ENCODE assay signal across 8 cellular contexts in the genomic region with DNA sequence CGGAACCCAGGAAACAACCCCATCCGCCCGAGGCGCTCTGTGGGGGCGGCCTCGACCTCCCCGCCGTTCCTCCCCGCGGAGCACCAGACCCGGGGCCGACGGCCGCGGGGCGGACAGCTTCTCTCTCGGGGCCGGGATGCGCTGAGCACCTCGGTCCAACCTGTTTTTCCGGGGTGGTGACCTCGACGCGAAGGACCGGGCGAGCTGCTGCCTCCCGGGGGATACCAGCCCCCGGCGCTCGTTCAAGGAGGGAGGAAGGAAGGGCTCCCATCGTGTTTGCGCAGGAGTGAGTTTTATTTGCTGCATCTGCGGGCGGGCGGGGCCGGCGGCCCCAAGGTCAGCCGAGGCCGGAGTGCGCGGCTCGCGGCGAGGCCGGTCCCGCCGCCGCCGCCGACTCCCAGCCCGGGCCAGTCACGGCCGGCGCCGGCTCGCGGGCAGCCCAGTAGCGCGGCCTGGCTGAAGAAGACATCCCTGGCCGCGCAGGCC. TPM values are rescaled to one million over a fixed set of nuclear protein-coding genes. Genes with fewer than 3 reads are reported as not detected.
DNase-seq lines count a peak whose midpoint lies in the region; ATAC-seq, FAIRE-seq and TF ChIP-seq lines count a peak whose summit lies in the region.

No MANE protein-coding gene starts in this region.

- intact Hi-C loops in Calu3 (cut with micrococcal nuclease; ENCODE audit: unreplicated experiment) (loop anchor here (2.0 kb wide), 1 partner anchor 46 kb away; no protein-coding TSS in a partner anchor), endothelial cell of umbilical vein (cut with micrococcal nuclease) (loop anchor here (1.0 to 10.0 kb wide), 4 partner anchors 64 to 1392 kb away; a partner anchor contains a TSS), testis (cut with DNase I; ENCODE audit: low total_unique reads) (no loop called here)
- intact Hi-C loops in activated CD8-positive, alpha-beta T cell treated with anti-CD3 and anti-CD28 coated beads for 36 hours (cut with micrococcal nuclease) = no loop called here

- H3K27me3 Mint-ChIP-seq in Calu3 (ENCODE audit: unreplicated experiment) = no peaks in the 10 kb centered on the region
- no peaks in the 10 kb centered on the region for H3K27me3 Mint-ChIP-seq in activated CD8-positive, alpha-beta T cell treated with anti-CD3 and anti-CD28 coated beads for 36 hours

- H3K9ac ChIP-seq in HUES6 (ENCODE audit: low read length) (peak overlapping the region; percentile 93), endothelial cell of umbilical vein (replicated peaks; ENCODE audit: extremely low read depth, insufficient read depth, low read length) (peak overlapping the region; percentile 90)

- CTCF ChIA-PET in Calu3 (lab: Charles Lee) = interaction anchor here (0.5 to 1.5 kb wide), 5 partner anchors 11 to 102 kb away, joined by 3 to 5 read pairs (median 4); no protein-coding TSS in a partner anchor
- CTCF ChIA-PET in activated CD8-positive, alpha-beta T cell treated with anti-CD3 and anti-CD28 coated beads for 36 hours (lab: Charles Lee) = interaction anchor here (0.7 to 2.8 kb wide), 4 partner anchors 10 to 65 kb away, joined by 3 to 13 read pairs (median 7); no protein-coding TSS in a partner anchor
- CTCF ChIA-PET in endothelial cell of umbilical vein (lab: Charles Lee) = interaction anchor here (1.0 to 5.3 kb wide), 7 partner anchors 25 to 1650 kb away, joined by 3 to 31 read pairs (median 7); a partner anchor contains a TSS

- dilution Hi-C loops in endothelial cell of umbilical vein (cut with MboI; ENCODE audit: extremely low pct_ligation_motif_present, low sequenced_read_pairs) = no loop called here

- peak overlapping the region; percentile 93 for H3K27ac Mint-ChIP-seq in Calu3 (ENCODE audit: unreplicated experiment)
- H3K27ac Mint-ChIP-seq in activated CD8-positive, alpha-beta T cell treated with anti-CD3 and anti-CD28 coated beads for 36 hours = peak overlapping the region; percentile 99

- H3K36me3 ChIP-seq in HUES6 (ENCODE audit: control insufficient read depth, insufficient read depth, low read length) (peaks cover 35% of the 10 kb centered on the region), endothelial cell of umbilical vein (ENCODE audit: control insufficient read depth in 2 of 2, extremely low read depth in 1 of 2, insufficient read depth in 2 of 2, low read length in 2 of 2) (peaks cover 0 to 10% of the 10 kb centered on the region in 2 experiments), muscle layer of duodenum (ENCODE audit: control insufficient read depth in 1 of 2, insufficient read depth in 2 of 2, low read length in 2 of 2) (peaks cover 12 to 23% of the 10 kb centered on the region in 2 donors), testis (ENCODE audit: low read depth, missing control alignments) (no peaks in the 10 kb centered on the region)

- H3K27ac ChIP-seq in HUES6 (ENCODE audit: low read depth, low read length) (peak overlapping the region; percentile 96), endothelial cell of umbilical vein (ENCODE audit: insufficient read depth, low read depth, low read length) (peak overlapping the region; percentile 18), muscle layer of duodenum (ENCODE audit: low read length) (peak overlapping the region; percentile 96), testis (peak overlapping the region; percentile 93 to 98)

- H3K36me3 Mint-ChIP-seq in Calu3 (ENCODE audit: insufficient read depth, unreplicated experiment) = peaks cover 53% of the 10 kb centered on the region
- H3K36me3 Mint-ChIP-seq in activated CD8-positive, alpha-beta T cell treated with anti-CD3 and anti-CD28 coated beads for 36 hours (ENCODE audit: low read depth) = peaks cover 42% of the 10 kb centered on the region

- TF ChIP-seq CTCF in Calu3 (IDR thresholded peaks at IDR 0.05; ENCODE audit: unreplicated experiment) (no peak), endothelial cell of umbilical vein (IDR thresholded peaks at IDR 0.05; ENCODE audit: extremely low read depth in 1 of 2, insufficient read depth in 1 of 2, low read depth in 1 of 2, low read length in 2 of 2) (no peak), testis (IDR thresholded peaks at IDR 0.05) (no peak)
- no peak for TF ChIP-seq CTCF in activated CD8-positive, alpha-beta T cell treated with anti-CD3 and anti-CD28 coated beads for 36 hours (IDR thresholded peaks at IDR 0.05)

- H3K4me3 ChIP-seq in HUES6 (ENCODE audit: low read depth, low read length) = peak overlapping the region; percentile 76
- peak overlapping the region; percentile 76 to 94 (median 89) for H3K4me3 ChIP-seq in endothelial cell of umbilical vein (replicated peaks in 1 of 3; ENCODE audit: insufficient read depth in 1 of 3, low read depth in 1 of 3, low read length in 3 of 3)
- H3K4me3 ChIP-seq in muscle layer of duodenum (ENCODE audit: low read depth in 1 of 2, low read length in 2 of 2) = peak overlapping the region; percentile 72 to 95
- peak overlapping the region; percentile 93 to 97 for H3K4me3 ChIP-seq in testis

- no peaks in the 10 kb centered on the region for H3K9me1 ChIP-seq in endothelial cell of umbilical vein (replicated peaks; ENCODE audit: control insufficient read depth, extremely low read depth, insufficient read depth, low read length)

- H3K4me1 Mint-ChIP-seq in Calu3 (ENCODE audit: low read depth, unreplicated experiment) = peaks cover 50% of the 10 kb centered on the region
- H3K4me1 Mint-ChIP-seq in activated CD8-positive, alpha-beta T cell treated with anti-CD3 and anti-CD28 coated beads for 36 hours (ENCODE audit: low read depth) = peaks cover 53% of the 10 kb centered on the region

- peak; percentile 57 for DNase-seq in Calu3
- DNase-seq in activated CD8-positive, alpha-beta T cell treated with anti-CD3 and anti-CD28 coated beads for 36 hours = peak; percentile 66
- no peak for DNase-seq in endothelial cell of umbilical vein (ENCODE audit: low read depth, low spot score)
- no peak for DNase-seq in testis
- no peak for DNase-seq in OCI-M2 (lab: John Stamatoyannopoulos, UW; ENCODE audit: unreplicated experiment)

- peak overlapping the region; percentile 97 for H3K4me2 ChIP-seq in endothelial cell of umbilical vein (ENCODE audit: insufficient read depth, low read length)

- BruUV-seq in Calu3 (replicated peaks; lab: Mats Ljungman, UMichigan) (no TSS peak), endothelial cell of umbilical vein (replicated peaks; lab: Mats Ljungman, UMichigan) (no TSS peak)

- 0 to 1% methylated on average over 30 to 49 of the region's 61 CpGs for WGBS in testis, 2 donors

- H3K79me2 ChIP-seq in endothelial cell of umbilical vein (ENCODE audit: control insufficient read depth, insufficient read depth, low read length) = peaks cover 47% of the 10 kb centered on the region

- peak; percentile 49 for ATAC-seq in GM21526 (IDR thresholded peaks at IDR 0.05; ENCODE audit: low FRiP score, unreplicated experiment)
- peak; percentile 55 for ATAC-seq in activated CD8-positive, alpha-beta T cell treated with anti-CD3 and anti-CD28 coated beads for 36 hours

- no peaks in the 10 kb centered on the region for H3K9me3 Mint-ChIP-seq in Calu3 (ENCODE audit: low read depth, unreplicated experiment)
- H3K9me3 Mint-ChIP-seq in activated CD8-positive, alpha-beta T cell treated with anti-CD3 and anti-CD28 coated beads for 36 hours = no peaks in the 10 kb centered on the region

- H3K4me1 ChIP-seq in HUES6 (ENCODE audit: control insufficient read depth, insufficient read depth, low read length) = peaks cover 28% of the 10 kb centered on the region
- H3K4me1 ChIP-seq in endothelial cell of umbilical vein (ENCODE audit: control insufficient read depth, extremely low read depth, insufficient read depth, low read length) = peaks cover 19% of the 10 kb centered on the region
- peaks cover 6 to 28% of the 10 kb centered on the region in 2 donors for H3K4me1 ChIP-seq in muscle layer of duodenum (ENCODE audit: control insufficient read depth in 1 of 2, insufficient read depth in 2 of 2, low read length in 2 of 2)
- peaks cover 31% of the 10 kb centered on the region for H3K4me1 ChIP-seq in testis

- H3K27me3 ChIP-seq in HUES6 (ENCODE audit: control insufficient read depth, insufficient read depth, low read length) = no peaks in the 10 kb centered on the region
- no peaks in the 10 kb centered on the region for H3K27me3 ChIP-seq in endothelial cell of umbilical vein (ENCODE audit: control insufficient read depth in 2 of 2, insufficient read depth in 2 of 2, low read length in 2 of 2)
- H3K27me3 ChIP-seq in muscle layer of duodenum (ENCODE audit: low read depth, low read length) = no peaks in the 10 kb centered on the region
- no peaks in the 10 kb centered on the region for H3K27me3 ChIP-seq in testis

- POLR2A ChIA-PET in activated CD8-positive, alpha-beta T cell treated with anti-CD3 and anti-CD28 coated beads for 36 hours (lab: Charles Lee) = interaction anchor here (0.7 to 3.5 kb wide), 13 partner anchors 10 to 1393 kb away, joined by 3 to 39 read pairs (median 4); a partner anchor contains a TSS
- POLR2A ChIA-PET in endothelial cell of umbilical vein (lab: Charles Lee) = interaction anchor here (0.5 kb wide), 2 partner anchors 61 to 65 kb away, joined by 3 to 6 read pairs; no protein-coding TSS in a partner anchor

- H2AFZ ChIP-seq in endothelial cell of umbilical vein (ENCODE audit: low read depth, low read length) = peak overlapping the region; percentile 91

- peaks cover 5% of the 10 kb centered on the region for H4K20me1 ChIP-seq in endothelial cell of umbilical vein (replicated peaks; ENCODE audit: control insufficient read depth, extremely low read depth, insufficient read depth, low read length)

- no peak for FAIRE-seq in endothelial cell of umbilical vein (lab: Jason Lieb, UNC)

- no peaks in the 10 kb centered on the region for H3K9me3 ChIP-seq in HUES6 (ENCODE audit: control insufficient read depth, insufficient read depth, low read depth, low read length)
- no peaks in the 10 kb centered on the region for H3K9me3 ChIP-seq in endothelial cell of umbilical vein (replicated peaks; ENCODE audit: control insufficient read depth, insufficient read depth, low read length)
- H3K9me3 ChIP-seq in muscle layer of duodenum (ENCODE audit: control insufficient read depth in 1 of 2, low read length in 2 of 2) = no peaks in the 10 kb centered on the region
- H3K9me3 ChIP-seq in testis = no peaks in the 10 kb centered on the region

- TF ChIP-seq POLR2A in endothelial cell of umbilical vein (IDR thresholded peaks at IDR 0.05; ENCODE audit: low read depth, low read length) = no peak
- no peak for TF ChIP-seq POLR2A in testis (IDR thresholded peaks at IDR 0.05)

- H3K4me3 Mint-ChIP-seq in Calu3 (ENCODE audit: low read depth, unreplicated experiment) = peak overlapping the region; percentile 74
- peak overlapping the region; percentile 92 for H3K4me3 Mint-ChIP-seq in activated CD8-positive, alpha-beta T cell treated with anti-CD3 and anti-CD28 coated beads for 36 hours

RNA-seq across cellular contexts. Expression of a gene that starts 0.5 kb away (rescaled TPM):
- total RNA-seq in Calu3 (2022) (76.8 and 80.1 TPM in 2 replicates), endothelial cell of umbilical vein (57.5 and 61.4 TPM in 2 replicates), testis (10 to 100 TPM; 51.5 to 68.4 TPM)
- total RNA-seq in activated CD8-positive, alpha-beta T cell treated with anti-CD3 and anti-CD28 coated beads for 36 hours = 10 to 100 TPM; 68.4 to 70.2 TPM
- polyA plus RNA-seq in endothelial cell of umbilical vein (4.6 and 6.4 TPM in 2 replicates), testis (ENCODE audit: insufficient read depth, low read depth, low replicate concordance) (94.5 TPM)
- polyA plus RNA-seq in endothelial cell of umbilical vein (2011; cell fraction: cytosol; rRNA removed) = 11.1 and 11.8 TPM in 2 replicates
- 11.7 and 14.9 TPM in 2 replicates for polyA plus RNA-seq in endothelial cell of umbilical vein (2011; cell fraction: nucleus; rRNA removed)
- polyA plus RNA-seq in endothelial cell of umbilical vein (2012) = 60.9 and 69.5 TPM in 2 replicates
- polyA minus RNA-seq in endothelial cell of umbilical vein = 17.5 and 22.9 TPM in 2 replicates
- polyA minus RNA-seq in endothelial cell of umbilical vein (2011; cell fraction: cytosol; rRNA and poly(A)+ RNA removed) = 30.2 TPM
- polyA minus RNA-seq in endothelial cell of umbilical vein (2011; cell fraction: nucleus; rRNA and poly(A)+ RNA removed) = 15.6 and 17.8 TPM in 2 replicates

Comparison
In these comparisons a context has a peak if more than half of its experiments do, and no peak if none do; other contexts are left out.
1. DNase-seq: peak in Calu3 (single experiment) and activated CD8-positive, alpha-beta T cell treated with anti-CD3 and anti-CD28 coated beads for 36 hours (single experiment); none in endothelial cell of umbilical vein (single experiment), testis (single experiment) and OCI-M2 (single experiment).
2. H3K27ac ChIP-seq: peak in every context shown above with its lines; median percentile 96 in HUES6; 96 in muscle layer of duodenum; 96 in testis; 18 in endothelial cell of umbilical vein.
3. intact Hi-C loops: an anchor here in Calu3 (2.0 kb wide) and endothelial cell of umbilical vein (1.0 to 10.0 kb wide); none called in activated CD8-positive, alpha-beta T cell treated with anti-CD3 and anti-CD28 coated beads for 36 hours and testis.
4. Peak in every context shown above with its lines, with median percentiles within 50 percentile points of each other: H3K4me3 ChIP-seq.